In genomic region chr9:84139296-84140100, GRCh38 we compare ENCODE assay signal across 8 cellular contexts.
DNase-seq lines count a peak whose midpoint lies in the region; ATAC-seq and TF ChIP-seq lines count a peak whose summit lies in the region.

No MANE protein-coding gene starts in this region.

- H3K4me1 ChIP-seq in adrenal gland (replicated peaks in 1 of 2), result peaks cover 8 to 10% of the 10 kb centered on the region in 2 donors
- peaks cover 0 to 2% of the 10 kb centered on the region in 2 donors for H3K4me1 ChIP-seq in lung (ENCODE audit: control insufficient read depth in 2 of 2, insufficient read depth in 2 of 2, low read length in 2 of 2)
- peaks cover 4% of the 10 kb centered on the region for H3K4me1 ChIP-seq in mesenchymal stem cell (ENCODE audit: control insufficient read depth, insufficient read depth, low read depth, low read length)

- peak; percentile 82 for DNase-seq in DMS153 treated with DMSO at 0.1 percent for 48 hours (lab: John Stamatoyannopoulos, UW; ENCODE audit: unreplicated experiment)
- peak; percentile 48 for DNase-seq in NB4 (ENCODE audit: low read depth)
- peak; percentile 65 to 85 (median 75) for DNase-seq in adrenal gland
- peak; percentile 51 for DNase-seq in lung (ENCODE audit: low spot score)
- no peak for DNase-seq in mesenchymal stem cell

- H3K27me3 ChIP-seq in adrenal gland (peaks cover 7% of the 10 kb centered on the region), lung (ENCODE audit: control insufficient read depth, insufficient read depth) (no peaks in the 10 kb centered on the region), mesenchymal stem cell (ENCODE audit: control insufficient read depth in 1 of 2, insufficient read depth in 1 of 2, low read length in 2 of 2) (peaks cover 22 to 58% of the 10 kb centered on the region in 2 experiments)

- H2AFZ ChIP-seq in mesenchymal stem cell (ENCODE audit: low read depth, low read length), result no peak overlapping the region

- peak overlapping the region in 2 of 5 donors; percentile 21 to 47 for H3K27ac ChIP-seq in adrenal gland
- no peak overlapping the region for H3K27ac ChIP-seq in lung (ENCODE audit: low read depth in 1 of 2, low read length in 1 of 2)
- H3K27ac ChIP-seq in mesenchymal stem cell (ENCODE audit: low read length, poor library complexity, severe bottlenecking), result no peak overlapping the region

- no peak for TF ChIP-seq CTCF in NB4 (IDR thresholded peaks at IDR 0.05; ENCODE audit: low read depth, low read length)
- no peak for TF ChIP-seq CTCF in adrenal gland (IDR thresholded peaks at IDR 0.05)
- TF ChIP-seq CTCF in lung (IDR thresholded peaks at IDR 0.05; ENCODE audit: control extremely low read depth, extremely low read depth), result no peak

- no peak overlapping the region for H3K14ac ChIP-seq in mesenchymal stem cell (ENCODE audit: low read length in 2 of 2)

- H2BK5ac ChIP-seq in mesenchymal stem cell (ENCODE audit: low read depth, low read length, poor library complexity, severe bottlenecking), result no peak overlapping the region

- H2BK120ac ChIP-seq in mesenchymal stem cell (ENCODE audit: low read depth, low read length), result no peak overlapping the region

- no peak overlapping the region for H4K91ac ChIP-seq in mesenchymal stem cell (ENCODE audit: low read length)

- no peaks in the 10 kb centered on the region for H3K79me1 ChIP-seq in mesenchymal stem cell (replicated peaks; ENCODE audit: low read length, poor library complexity, severe bottlenecking)

- H2BK12ac ChIP-seq in mesenchymal stem cell (ENCODE audit: low read length in 2 of 2), result no peak overlapping the region

- 31 to 44% (median 37%) methylated on average over 11 of the region's 11 CpGs for WGBS in adrenal gland, 4 donors
- WGBS in lung, 2 donors, result 47 to 62% methylated on average over 11 of the region's 11 CpGs
- 85% methylated on average over 10 of the region's 11 CpGs for WGBS in mesenchymal stem cell

- no peak overlapping the region for H3K23ac ChIP-seq in mesenchymal stem cell (ENCODE audit: low read length in 2 of 2)

- intact Hi-C loops in adrenal gland (cut with DNase I), result no loop called here

- ATAC-seq in lung (ENCODE audit: insufficient read depth, low FRiP score) (peak; percentile 4), HG03469 (IDR thresholded peaks at IDR 0.05; ENCODE audit: unreplicated experiment) (no peak), HG02981 (IDR thresholded peaks at IDR 0.05; ENCODE audit: unreplicated experiment) (no peak)
- no peak for ATAC-seq in activated CD4-positive, CD25-positive, alpha-beta regulatory T cell treated with anti-CD3 and anti-CD28 coated beads, Interleukin-2, amount 50 U/mL, for 24 hours

- H3K4me3 ChIP-seq in NB4 (ENCODE audit: low read depth, low read length) (no peak overlapping the region), adrenal gland (peak overlapping the region in 1 of 4 donors; percentile 35), lung (no peak overlapping the region), mesenchymal stem cell (ENCODE audit: insufficient read depth in 1 of 2, low read depth in 1 of 2, low read length in 2 of 2) (peak overlapping the region in 1 of 2 experiments; percentile 1)

- H3K9me3 ChIP-seq in adrenal gland (replicated peaks in 1 of 3), result no peaks in the 10 kb centered on the region
- H3K9me3 ChIP-seq in lung (ENCODE audit: control insufficient read depth in 2 of 2, insufficient read depth in 1 of 2, low read length in 1 of 2), result peaks cover 0 to 4% of the 10 kb centered on the region in 2 donors
- no peaks in the 10 kb centered on the region for H3K9me3 ChIP-seq in mesenchymal stem cell (ENCODE audit: control insufficient read depth, low read length)

- H3K36me3 ChIP-seq in adrenal gland (replicated peaks in 1 of 2) (no peaks in the 10 kb centered on the region), lung (ENCODE audit: control insufficient read depth in 2 of 2, insufficient read depth in 2 of 2, low read length in 2 of 2) (no peaks in the 10 kb centered on the region), mesenchymal stem cell (ENCODE audit: control insufficient read depth in 1 of 2, insufficient read depth in 2 of 2, low read depth in 1 of 2, low read length in 2 of 2) (no peaks in the 10 kb centered on the region)

- no peak overlapping the region for H3K4ac ChIP-seq in mesenchymal stem cell (ENCODE audit: low read depth in 1 of 2, low read length in 2 of 2)

- TF ChIP-seq POLR2A in NB4 (IDR thresholded peaks at IDR 0.05; ENCODE audit: extremely low read depth, insufficient read length), result no peak
- TF ChIP-seq POLR2A in adrenal gland (IDR thresholded peaks at IDR 0.05), result no peak

- no peak overlapping the region for H3K4me2 ChIP-seq in mesenchymal stem cell (ENCODE audit: low read length, poor library complexity, severe bottlenecking)

- no peak overlapping the region for H2BK15ac ChIP-seq in mesenchymal stem cell (ENCODE audit: low read depth, poor library complexity, severe bottlenecking)

- no peak overlapping the region for H3K9ac ChIP-seq in mesenchymal stem cell (ENCODE audit: low read length)

- no peak overlapping the region for H4K8ac ChIP-seq in mesenchymal stem cell (ENCODE audit: low read length)

- H2AK5ac ChIP-seq in mesenchymal stem cell (ENCODE audit: low read length, severe bottlenecking), result no peak overlapping the region

- no peak overlapping the region for H3K18ac ChIP-seq in mesenchymal stem cell (ENCODE audit: low read depth in 1 of 2, low read length in 2 of 2)
